ENCODE assay signal across 32 cellular contexts in genomic region chr14:25464772-25465171, GRCh38.
A peak's percentile ranks its signal among the peaks of the same experiment; 100 is the strongest.
DNase-seq lines count a peak whose midpoint lies in the region; ATAC-seq, FAIRE-seq and TF ChIP-seq lines count a peak whose summit lies in the region.
"Had no signal": no experiment of that assay in that cellular context is flagged by ENCODE, and none has a peak within 500 bp of the region (broad histone marks: within the 10 kb centered on the region; RNA-seq: fewer than 3 reads in every experiment).

No MANE protein-coding gene starts in this region.

- no peaks in the 10 kb centered on the region for H3K27me3 ChIP-seq in liver (ENCODE audit: control insufficient read depth in 4 of 4, insufficient read depth in 4 of 4, low read length in 3 of 4)
- no peaks in the 10 kb centered on the region for H3K27me3 ChIP-seq in HepG2 (ENCODE audit: control insufficient read depth in 1 of 2, insufficient read depth in 2 of 2, low read length in 2 of 2)
- H3K27me3 ChIP-seq in DOHH2 (ENCODE audit: control insufficient read depth, low read length), result no peaks in the 10 kb centered on the region
- no peaks in the 10 kb centered on the region for H3K27me3 ChIP-seq in right lobe of liver
- H3K27me3 ChIP-seq: BE2C; BLaER1; BLaER1 treated with 17β-estradiol and CSF1 and Interleukin-3, amounts not matched to agents 10 nM and 100 nM had no signal

- ATAC-seq in HepG2, result no peak
- ATAC-seq in left lobe of liver, result peak; percentile 54
- peak; percentile 76 to 91 (median 88) for ATAC-seq in right lobe of liver
- no peak for ATAC-seq in HG02759 (IDR thresholded peaks at IDR 0.05; ENCODE audit: unreplicated experiment)
- ATAC-seq: A549; CD8-positive, alpha-beta T cell had no signal

- no peaks in the 10 kb centered on the region for H3K9me2 ChIP-seq in DOHH2 (replicated peaks; ENCODE audit: control insufficient read depth, low read length)

- intact Hi-C loops in HepG2 (cut with micrococcal nuclease; ENCODE audit: unreplicated experiment), result no loop called here
- intact Hi-C loops in right lobe of liver (cut with DNase I), result no loop called here

- H3K36me3 ChIP-seq in liver (ENCODE audit: control insufficient read depth in 4 of 4, insufficient read depth in 3 of 4, low read depth in 1 of 4, low read length in 3 of 4) (no peaks in the 10 kb centered on the region), HepG2 (replicated peaks in 1 of 2; ENCODE audit: control insufficient read depth in 1 of 2, insufficient read depth in 2 of 2, low read length in 2 of 2) (no peaks in the 10 kb centered on the region), DOHH2 (ENCODE audit: control insufficient read depth, low read length) (no peaks in the 10 kb centered on the region), right lobe of liver (no peaks in the 10 kb centered on the region)
- H3K36me3 ChIP-seq: BE2C; BLaER1; BLaER1 treated with 17β-estradiol and CSF1 and Interleukin-3, amounts not matched to agents 10 nM and 100 nM had no signal

- no peaks in the 10 kb centered on the region for H3K79me2 ChIP-seq in HepG2 (ENCODE audit: insufficient read depth, low read length)
- no peaks in the 10 kb centered on the region for H3K79me2 ChIP-seq in DOHH2 (ENCODE audit: control insufficient read depth, low read length)

- H3K9ac ChIP-seq in liver (ENCODE audit: low read depth in 1 of 2, low read length in 2 of 2) (no peak overlapping the region), HepG2 (ENCODE audit: insufficient read depth, low read depth, low read length) (no peak overlapping the region)
- H3K9ac ChIP-seq: BLaER1; BLaER1 treated with 17β-estradiol and CSF1 and Interleukin-3, amounts not matched to agents 10 nM and 100 nM had no signal

- H3K9me3 ChIP-seq in liver (ENCODE audit: control insufficient read depth in 4 of 4, low read length in 3 of 4) (peaks cover 0 to 1% (median 0%) of the 10 kb centered on the region in 4 donors), HepG2 (ENCODE audit: low read length) (peaks cover 88% of the 10 kb centered on the region), DOHH2 (ENCODE audit: control insufficient read depth, insufficient read depth, low read length) (no peaks in the 10 kb centered on the region), right lobe of liver (peaks cover 0 to 3% (median 0%) of the 10 kb centered on the region in 4 donors)
- H3K9me3 ChIP-seq: A549, BE2C, BLaER1, Caco-2 had no signal

- CTCF ChIA-PET in HepG2 (lab: Yijun Ruan, JAX; ENCODE audit: low intra/inter-chr PET ratio, low total read pairs), result no interaction called here

- H4K20me1 ChIP-seq in HepG2 (ENCODE audit: insufficient read depth, low read length) (no peaks in the 10 kb centered on the region), DOHH2 (ENCODE audit: control insufficient read depth, insufficient read depth, low read depth, low read length) (no peaks in the 10 kb centered on the region)
- H4K20me1 ChIP-seq: BLaER1; BLaER1 treated with 17β-estradiol and CSF1 and Interleukin-3, amounts not matched to agents 10 nM and 100 nM had no signal

- no peak overlapping the region for H2AFZ ChIP-seq in HepG2 (ENCODE audit: low read length)

- no peak for FAIRE-seq in HepG2 (lab: Jason Lieb, UNC)
- FAIRE-seq: A204.1, A549, D721Med had no signal

- TF ChIP-seq CTCF in liver (IDR thresholded peaks at IDR 0.05; ENCODE audit: low read depth, low read length, missing input control), result no peak
- no peak for TF ChIP-seq CTCF in HepG2 (CRISPR knock-in tag; IDR thresholded peaks at IDR 0.05)
- TF ChIP-seq CTCF in DOHH2 (IDR thresholded peaks at IDR 0.05; ENCODE audit: low read depth, low read length, poor library complexity, severe bottlenecking), result no peak
- TF ChIP-seq CTCF in right lobe of liver (IDR thresholded peaks at IDR 0.05), result no peak

- no peak for TF ChIP-seq RAD21 in liver (IDR thresholded peaks at IDR 0.05)
- TF ChIP-seq RAD21 in HepG2 (CRISPR knock-in tag; IDR thresholded peaks at IDR 0.05), result no peak

- in situ Hi-C loops in HepG2 (cut with HindIII; ENCODE audit: extremely low pct_ligation_motif_present, low pct_unique_long_range_greater_than_20kb), result no loop called here

- POLR2A ChIA-PET in HepG2 (lab: Yijun Ruan, JAX), result no interaction called here

- no peaks in the 10 kb centered on the region; the same call in 1 of the 2 replicates for H3F3A ChIP-seq in DOHH2 (ENCODE audit: control insufficient read depth, insufficient read depth)

- BruUV-seq in HepG2 (replicated peaks; lab: Mats Ljungman, UMichigan), result no TSS peak

- peaks cover 2 to 12% (median 5%) of the 10 kb centered on the region in 4 donors for H3K4me1 ChIP-seq in liver (ENCODE audit: control insufficient read depth in 4 of 4, insufficient read depth in 4 of 4, low read length in 3 of 4)
- no peaks in the 10 kb centered on the region for H3K4me1 ChIP-seq in HepG2 (ENCODE audit: insufficient read depth, low read length)
- H3K4me1 ChIP-seq in DOHH2 (ENCODE audit: control insufficient read depth, low read length), result peaks cover 29% of the 10 kb centered on the region
- peaks cover 0 to 13% (median 4%) of the 10 kb centered on the region in 4 donors for H3K4me1 ChIP-seq in right lobe of liver
- H3K4me1 ChIP-seq: A549, BE2C, BLaER1, Caco-2 had no signal

- no peak overlapping the region for H3K4me3 ChIP-seq in liver (ENCODE audit: low read depth in 1 of 3, low read length in 3 of 3)
- H3K4me3 ChIP-seq in HepG2 (replicated peaks in 1 of 3; ENCODE audit: insufficient read depth in 1 of 3, low read depth in 2 of 3, low read length in 3 of 3), result no peak overlapping the region
- H3K4me3 ChIP-seq in DOHH2 (ENCODE audit: low read length), result no peak overlapping the region
- no peak overlapping the region for H3K4me3 ChIP-seq in right lobe of liver
- H3K4me3 ChIP-seq: A549; BLaER1; BLaER1 treated with 17β-estradiol and CSF1 and Interleukin-3, amounts not matched to agents 10 nM and 100 nM had no signal

- no peak for DNase-seq in HepG2 (ENCODE audit: low spot score)
- DNase-seq in left lobe of liver (ENCODE audit: low spot score), result no peak
- no peak for DNase-seq in right lobe of liver
- no peak for DNase-seq in stimulated activated CD4-positive, alpha-beta T cell treated with anti-CD3 and anti-CD28 coated beads, Interleukin-2, amount 100 ng/mL, for 48 hours
- DNase-seq in HPDE6-E6E7 (ENCODE audit: extremely low spot score), result no peak
- DNase-seq: 8988T; ACHN; AML-193; BE2C; C1 segment of cervical spinal cord; Caco-2; Calu3; CD4-positive, alpha-beta memory T cell; CD4-positive, alpha-beta T cell; CD4-positive, CD25-positive, alpha-beta regulatory T cell; CD8-positive, alpha-beta memory T cell; CD8-positive, alpha-beta T cell; COR-L47; DMS 273 treated with DMSO at 0.1 percent for 48 hours; DMS153; DMS53; DND-41; EL had no signal

- TF ChIP-seq EP300 in HepG2 (IDR thresholded peaks at IDR 0.05; ENCODE audit: low read depth in 2 of 2, low read length in 2 of 2) (no peak), HepG2 (CRISPR knock-in tag; IDR thresholded peaks at IDR 0.05; ENCODE audit: borderline replicate concordance) (no peak)

- H3K27ac ChIP-seq in liver (ENCODE audit: low read depth in 1 of 2, low read length in 2 of 2), result no peak overlapping the region
- H3K27ac ChIP-seq in HepG2 (ENCODE audit: extremely low read length, insufficient read depth, low read length), result no peak overlapping the region
- H3K27ac ChIP-seq in DOHH2 (ENCODE audit: low read depth, low read length), result peak overlapping the region; percentile 58
- H3K27ac ChIP-seq in right lobe of liver, result peak overlapping the region in 1 of 3 donors; percentile 26
- H3K27ac ChIP-seq: A549; BLaER1; BLaER1 treated with 17β-estradiol and CSF1 and Interleukin-3, amounts not matched to agents 10 nM and 100 nM; C4-2B had no signal

- TF ChIP-seq POLR2A in HepG2 (IDR thresholded peaks at IDR 0.05; ENCODE audit: insufficient read depth in 1 of 2, low read depth in 2 of 2, low read length in 2 of 2), result no peak
- no peak for TF ChIP-seq POLR2A in right lobe of liver (IDR thresholded peaks at IDR 0.05)

- H3K4me2 ChIP-seq in HepG2 (ENCODE audit: low read depth, low read length), result no peak overlapping the region
- peak overlapping the region; percentile 8; the same call in 1 of the 2 replicates for H3K4me2 ChIP-seq in DOHH2 (ENCODE audit: low read length)
- H3K4me2 ChIP-seq: A549; BLaER1; BLaER1 treated with 17β-estradiol and CSF1 and Interleukin-3, amounts not matched to agents 10 nM and 100 nM had no signal

TF ChIP-seq in liver, 16 proteins besides CTCF, POLR2A, EP300 and RAD21:
- TF ChIP-seq HNF4A (conservative IDR thresholded peaks at IDR 0.05) (peak; percentile 49 to 79), RXRA (IDR thresholded peaks at IDR 0.05) (peak; percentile 57 to 64), TAF1 (conservative IDR thresholded peaks at IDR 0.05) (no peak), SP1 (IDR thresholded peaks at IDR 0.05) (peak; percentile 35), FOXA2 (IDR thresholded peaks at IDR 0.05) (peak; percentile 43)

TF ChIP-seq in HepG2, 621 proteins besides CTCF, POLR2A, EP300 and RAD21 (continues in another document):
- no peak for TF ChIP-seq DRAP1 (CRISPR knock-in tag; IDR thresholded peaks at IDR 0.05)
- no peak for TF ChIP-seq E2F5 (CRISPR knock-in tag; conservative IDR thresholded peaks at IDR 0.05)
- no peak for TF ChIP-seq ZFAT (CRISPR knock-in tag; conservative IDR thresholded peaks at IDR 0.05)
- no peak for TF ChIP-seq ZUFSP (CRISPR knock-in tag; IDR thresholded peaks at IDR 0.05; ENCODE audit: borderline replicate concordance)
- TF ChIP-seq ZSCAN9 (CRISPR knock-in tag; IDR thresholded peaks at IDR 0.05; ENCODE audit: borderline replicate concordance), result no peak
- no peak for TF ChIP-seq ZBTB7B (CRISPR knock-in tag; IDR thresholded peaks at IDR 0.05)

Comparison
In these comparisons a context has a peak if more than half of its experiments do, and no peak if none do; other contexts are left out.
1. ATAC-seq: peak in left lobe of liver (single experiment) and right lobe of liver (4 of 4); none in HepG2 (single experiment) and HG02759 (single experiment).